Comparison of ENCODE assay signal across 9 cellular contexts in the genomic region with DNA sequence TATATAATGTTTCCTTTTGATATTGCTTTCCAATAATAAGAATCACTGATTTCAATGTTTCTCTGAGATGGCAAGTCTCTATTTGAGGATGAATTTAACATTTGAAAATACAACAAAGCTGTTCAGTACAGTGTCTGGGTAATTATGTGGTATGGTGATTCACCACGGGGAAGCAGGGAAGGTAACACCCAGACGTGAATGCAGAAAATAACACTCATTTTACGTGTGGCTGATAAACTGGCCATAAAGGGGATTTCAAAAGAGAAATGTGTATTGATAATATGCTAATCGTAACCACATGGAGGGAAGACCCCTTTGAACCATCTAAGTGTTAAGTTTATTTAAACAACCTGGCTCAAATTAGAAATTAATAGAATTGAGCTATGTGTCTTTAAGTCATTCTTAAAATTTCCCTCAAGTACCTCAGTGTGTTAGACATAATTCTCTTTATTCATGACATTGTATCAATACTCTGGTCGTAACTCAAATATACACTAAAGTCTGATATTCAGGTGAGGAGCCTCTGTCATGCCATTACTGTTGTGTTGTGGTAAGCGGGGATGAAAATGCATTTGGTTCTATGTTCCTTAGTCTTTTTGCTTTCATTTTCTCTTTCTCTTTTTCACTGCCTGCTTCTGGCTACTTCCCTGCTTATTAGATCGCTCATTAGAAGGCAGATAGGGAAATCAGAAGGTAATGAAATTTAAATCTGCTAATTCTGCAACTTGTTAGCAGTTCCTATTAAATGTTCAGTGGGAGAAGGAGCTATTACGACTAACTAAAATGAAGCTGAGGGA.
DNase-seq lines count a peak whose midpoint lies in the region; ATAC-seq and TF ChIP-seq lines count a peak whose summit lies in the region.
"Had no signal": no experiment of that assay in that cellular context is flagged by ENCODE, and none has a peak within 500 bp of the region (broad histone marks: within the 10 kb centered on the region; RNA-seq: fewer than 3 reads in every experiment).

No MANE protein-coding gene starts in this region.

- DNase-seq in GM13977 (ENCODE audit: low spot score): peak; percentile 7
- peak; percentile 39 for DNase-seq in MM.1S
- DNase-seq in lower lobe of right lung: no peak
- no peak for DNase-seq in germinal center (ENCODE audit: low spot score)
- DNase-seq in DMS79 treated with DMSO at 0.1 percent for 48 hours (lab: John Stamatoyannopoulos, UW): no peak
- no peak for DNase-seq in NCI-H510A treated with DMSO at 0.1 percent for 48 hours (lab: John Stamatoyannopoulos, UW)
- DNase-seq in NCI-H2081 treated with DMSO at 0.1 percent for 48 hours (lab: John Stamatoyannopoulos, UW): no peak
- DNase-seq: NCI-H226 had no signal

- no peak overlapping the region for H3K27ac ChIP-seq in MM.1S (ENCODE audit: low read length)
- H3K27ac ChIP-seq in lower lobe of right lung: no peak overlapping the region

- ATAC-seq in GM21619 (IDR thresholded peaks at IDR 0.05; ENCODE audit: unreplicated experiment) (peak; percentile 43), lower lobe of right lung (no peak)

- H3K9me3 ChIP-seq in MM.1S (replicated peaks; ENCODE audit: insufficient read depth, low read length) (no peaks in the 10 kb centered on the region), lower lobe of right lung (no peaks in the 10 kb centered on the region)

- TF ChIP-seq CTCF in GM13977 (IDR thresholded peaks at IDR 0.05; ENCODE audit: extremely low read depth, insufficient read depth, missing control alignments) (no peak), MM.1S (IDR thresholded peaks at IDR 0.05; ENCODE audit: low read length) (no peak), lower lobe of right lung (IDR thresholded peaks at IDR 0.05) (no peak)

- no peaks in the 10 kb centered on the region for H4K20me1 ChIP-seq in MM.1S (ENCODE audit: insufficient read depth, low read length)

- intact Hi-C loops in lower lobe of right lung (cut with DNase I): no loop called here

- peak overlapping the region; percentile 68 for H3K4me2 ChIP-seq in MM.1S (ENCODE audit: low read depth, low read length)

- no peaks in the 10 kb centered on the region for H3K79me2 ChIP-seq in MM.1S (ENCODE audit: low read length)

- H3K4me1 ChIP-seq in MM.1S (ENCODE audit: low read length) (0 out of 2 replicates have a peak, but pooled peaks cover 12% of the 10 kb centered on the region), lower lobe of right lung (no peaks in the 10 kb centered on the region)

- H3K9ac ChIP-seq in MM.1S (ENCODE audit: low read length): peak overlapping the region; percentile 25; the same call in 1 of the 2 replicates

- H3K4me3 ChIP-seq in MM.1S (ENCODE audit: low read length) (peak overlapping the region; percentile 49), lower lobe of right lung (peak overlapping the region; percentile 24)

- H3F3A ChIP-seq in MM.1S (ENCODE audit: insufficient read depth, low read length): no peaks in the 10 kb centered on the region

- H2AFZ ChIP-seq in MM.1S (ENCODE audit: low read length): peak overlapping the region; percentile 84

- no peaks in the 10 kb centered on the region for H3K27me3 ChIP-seq in MM.1S (replicated peaks; ENCODE audit: insufficient read depth, low read length)
- no peaks in the 10 kb centered on the region for H3K27me3 ChIP-seq in lower lobe of right lung (ENCODE audit: low read depth)

- H3K9me2 ChIP-seq in MM.1S (replicated peaks; ENCODE audit: insufficient read depth, low read length): no peaks in the 10 kb centered on the region

- H3K36me3 ChIP-seq in MM.1S (replicated peaks; ENCODE audit: insufficient read depth, low read length) (no peaks in the 10 kb centered on the region), lower lobe of right lung (no peaks in the 10 kb centered on the region)

- in situ Hi-C loops in GM13977 (cut with MboI; ENCODE audit: low pct_unique_long_range_greater_than_20kb, low sequenced_read_pairs, unreplicated experiment): no loop called here

Comparison
In these comparisons a context has a peak if more than half of its experiments do, and no peak if none do; other contexts are left out.
1. DNase-seq: peak in GM13977 (single experiment) and MM.1S (single experiment); none in lower lobe of right lung (single experiment), germinal center (single experiment), DMS79 treated with DMSO at 0.1 percent for 48 hours (single experiment), NCI-H510A treated with DMSO at 0.1 percent for 48 hours (single experiment) and NCI-H2081 treated with DMSO at 0.1 percent for 48 hours (single experiment).